25 cellular contexts compared by ENCODE assay signal in the genomic region with DNA sequence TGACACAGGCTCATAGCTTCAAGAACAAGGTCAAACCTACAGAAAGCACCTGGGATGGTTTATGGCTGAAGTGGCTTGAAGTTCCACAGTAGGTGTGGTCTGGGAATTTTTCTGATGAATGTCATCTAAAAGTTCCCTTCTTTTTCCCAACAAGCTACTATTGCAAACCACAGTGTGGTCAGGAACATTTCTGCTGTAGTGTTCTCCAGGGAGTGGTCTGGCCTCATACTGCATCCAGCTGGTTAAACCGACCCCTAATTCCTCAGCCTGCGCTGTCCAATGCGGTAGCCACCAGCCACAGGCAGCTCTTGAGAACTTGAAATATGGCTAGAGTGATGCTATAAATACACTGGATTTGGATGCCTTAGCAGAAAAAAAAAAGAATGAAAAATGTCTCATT.
DNase-seq lines count a peak whose midpoint lies in the region; TF ChIP-seq lines count a peak whose summit lies in the region.
"Had no signal": no experiment of that assay in that cellular context is flagged by ENCODE, and none has a peak within 500 bp of the region (broad histone marks: within the 10 kb centered on the region; RNA-seq: fewer than 3 reads in every experiment).

No MANE protein-coding gene starts in this region.

- no peak overlapping the region for H3K14ac ChIP-seq in mesenchymal stem cell (ENCODE audit: low read length in 2 of 2)

- no peak overlapping the region for H4K8ac ChIP-seq in mesenchymal stem cell (ENCODE audit: low read length)

- BruUV-seq in PC-9 (replicated peaks; lab: Mats Ljungman, UMichigan) = no TSS peak

- CTCF ChIA-PET in PC-9 (lab: Charles Lee) = no interaction called here

- H4K20me1 ChIP-seq in PC-9 (ENCODE audit: insufficient read depth) = no peaks in the 10 kb centered on the region

- H3K4me1 ChIP-seq in mesenchymal stem cell (ENCODE audit: control insufficient read depth, insufficient read depth, low read depth, low read length) (peaks cover 3% of the 10 kb centered on the region), PC-9 (replicated peaks; ENCODE audit: insufficient read depth) (no peaks in the 10 kb centered on the region)
- H3K4me1 ChIP-seq: Caco-2, colonic mucosa, suprapubic skin had no signal

- H3K18ac ChIP-seq in mesenchymal stem cell (ENCODE audit: low read depth in 1 of 2, low read length in 2 of 2) = no peak overlapping the region

- H3K9me3 ChIP-seq in mesenchymal stem cell (ENCODE audit: control insufficient read depth, low read length) = no peaks in the 10 kb centered on the region
- no peaks in the 10 kb centered on the region for H3K9me3 ChIP-seq in PC-9 (ENCODE audit: insufficient read depth, low read depth)
- H3K9me3 ChIP-seq: body of pancreas, Caco-2, colonic mucosa, suprapubic skin had no signal

- H3K27me3 ChIP-seq in brain microvascular endothelial cell (replicated peaks) (no peaks in the 10 kb centered on the region), mesenchymal stem cell (ENCODE audit: control insufficient read depth in 1 of 2, insufficient read depth in 1 of 2, low read length in 2 of 2) (peaks cover 0 to 6% of the 10 kb centered on the region in 2 experiments), PC-9 (ENCODE audit: insufficient read depth, low read depth) (no peaks in the 10 kb centered on the region)
- H3K27me3 ChIP-seq: body of pancreas, colonic mucosa, suprapubic skin had no signal

- H3K27ac ChIP-seq in brain microvascular endothelial cell (no peak overlapping the region), mesenchymal stem cell (ENCODE audit: low read length, poor library complexity, severe bottlenecking) (no peak overlapping the region), PC-9 (no peak overlapping the region)
- H3K27ac ChIP-seq: body of pancreas, colonic mucosa, skin epidermis, suprapubic skin had no signal

- H3K4me3 ChIP-seq in brain microvascular endothelial cell (ENCODE audit: low read depth, low read length) = no peak overlapping the region
- no peak overlapping the region for H3K4me3 ChIP-seq in mesenchymal stem cell (ENCODE audit: insufficient read depth in 1 of 2, low read depth in 1 of 2, low read length in 2 of 2)
- H3K4me3 ChIP-seq in PC-9 = no peak overlapping the region
- H3K4me3 ChIP-seq: body of pancreas, colonic mucosa, skin epidermis, suprapubic skin had no signal

- WGBS in mesenchymal stem cell = 72% methylated on average over 3 of the region's 3 CpGs

- DNase-seq in AG08395 (ENCODE audit: low spot score) = peak; percentile 30
- peak; percentile 23 for DNase-seq in HT1080 (ENCODE audit: low read depth)
- peak; percentile 31 for DNase-seq in brain microvascular endothelial cell
- peak; percentile 82 for DNase-seq in mesenchymal stem cell
- no peak for DNase-seq in activated CD8-positive, alpha-beta memory T cell treated with anti-CD3 and anti-CD28 coated beads for 24 hours
- DNase-seq in PC-9 = no peak
- no peak for DNase-seq in T1000 (lab: John Stamatoyannopoulos, UW)
- no peak for DNase-seq in NCI-H524 treated with DMSO at 0.1 percent for 48 hours (lab: John Stamatoyannopoulos, UW)
- DNase-seq: activated CD4-positive, alpha-beta T cell treated with anti-CD3 and anti-CD28 coated beads, Interleukin-2, amount 50 U/mL, for 1 hour; body of pancreas; C1 segment of cervical spinal cord; Caco-2; colonic mucosa; DND-41; effector memory CD4-positive, alpha-beta T cell; HCEC 1CT; IMR-90; NCI-H1417; NCI-H2081 treated with DMSO at 0.1 percent for 48 hours; NCI-H345; nucleus accumbens; stimulated activated CD4-positive, alpha-beta T cell treated with anti-CD3 and anti-CD28 coated beads, Interleukin-2, amount 100 ng/mL, for 24 hours; T-helper 9 cell had no signal

- H3K23ac ChIP-seq in mesenchymal stem cell (ENCODE audit: low read length in 2 of 2) = no peak overlapping the region

- no peak overlapping the region for H2AK5ac ChIP-seq in mesenchymal stem cell (ENCODE audit: low read length, severe bottlenecking)

- intact Hi-C loops in PC-9 (cut with micrococcal nuclease; ENCODE audit: unreplicated experiment) = no loop called here

- no peak for TF ChIP-seq CTCF in brain microvascular endothelial cell (IDR thresholded peaks at IDR 0.05; ENCODE audit: low read depth, low read length, missing control alignments)
- TF ChIP-seq CTCF in PC-9 (conservative IDR thresholded peaks at IDR 0.05) = no peak

- no peaks in the 10 kb centered on the region for H3K9me2 ChIP-seq in PC-9 (ENCODE audit: insufficient read depth)

- H3K9ac ChIP-seq in mesenchymal stem cell (ENCODE audit: low read length) = no peak overlapping the region

- H3F3A ChIP-seq in PC-9 (ENCODE audit: insufficient read depth, low read depth) = no peaks in the 10 kb centered on the region

- H2BK15ac ChIP-seq in mesenchymal stem cell (ENCODE audit: low read depth, poor library complexity, severe bottlenecking) = no peak overlapping the region

- H3K4ac ChIP-seq in mesenchymal stem cell (ENCODE audit: low read depth in 1 of 2, low read length in 2 of 2) = no peak overlapping the region

- no peak overlapping the region for H2AFZ ChIP-seq in mesenchymal stem cell (ENCODE audit: low read depth, low read length)
- no peak overlapping the region for H2AFZ ChIP-seq in PC-9

- in situ Hi-C loops in brain microvascular endothelial cell (cut with HindIII; ENCODE audit: low pct_ligation_motif_present, low sequenced_read_pairs) = no loop called here

- no peaks in the 10 kb centered on the region for H3K79me2 ChIP-seq in PC-9 (ENCODE audit: low read depth)

- H3K4me2 ChIP-seq in mesenchymal stem cell (ENCODE audit: low read length, poor library complexity, severe bottlenecking) (no peak overlapping the region), PC-9 (no peak overlapping the region)

- H3K36me3 ChIP-seq in brain microvascular endothelial cell (replicated peaks) (no peaks in the 10 kb centered on the region), mesenchymal stem cell (ENCODE audit: control insufficient read depth in 1 of 2, insufficient read depth in 2 of 2, low read depth in 1 of 2, low read length in 2 of 2) (no peaks in the 10 kb centered on the region), PC-9 (ENCODE audit: low read depth) (no peaks in the 10 kb centered on the region)
- H3K36me3 ChIP-seq: colonic mucosa, suprapubic skin had no signal

- no peak overlapping the region for H2BK5ac ChIP-seq in mesenchymal stem cell (ENCODE audit: low read depth, low read length, poor library complexity, severe bottlenecking)

- no peak overlapping the region for H2BK12ac ChIP-seq in mesenchymal stem cell (ENCODE audit: low read length in 2 of 2)

- POLR2A ChIA-PET in PC-9 (lab: Charles Lee; ENCODE audit: unreplicated experiment) = interaction anchor here (0.6 kb wide), 1 partner anchor 270 kb away, joined by 3 read pairs; a partner anchor contains a TSS

- no peaks in the 10 kb centered on the region for H3K79me1 ChIP-seq in mesenchymal stem cell (replicated peaks; ENCODE audit: low read length, poor library complexity, severe bottlenecking)

- H4K91ac ChIP-seq in mesenchymal stem cell (ENCODE audit: low read length) = no peak overlapping the region

- no peak overlapping the region for H2BK120ac ChIP-seq in mesenchymal stem cell (ENCODE audit: low read depth, low read length)

Comparison
In these comparisons a context has a peak if more than half of its experiments do, and no peak if none do; other contexts are left out.
1. DNase-seq: peak in AG08395 (single experiment), HT1080 (single experiment), brain microvascular endothelial cell (single experiment) and mesenchymal stem cell (single experiment); none in activated CD8-positive, alpha-beta memory T cell treated with anti-CD3 and anti-CD28 coated beads for 24 hours (single experiment), PC-9 (0 of 2), T1000 (single experiment) and NCI-H524 treated with DMSO at 0.1 percent for 48 hours (single experiment).